Comparison of ENCODE assay signal across 8 cellular contexts in the genomic region with DNA sequence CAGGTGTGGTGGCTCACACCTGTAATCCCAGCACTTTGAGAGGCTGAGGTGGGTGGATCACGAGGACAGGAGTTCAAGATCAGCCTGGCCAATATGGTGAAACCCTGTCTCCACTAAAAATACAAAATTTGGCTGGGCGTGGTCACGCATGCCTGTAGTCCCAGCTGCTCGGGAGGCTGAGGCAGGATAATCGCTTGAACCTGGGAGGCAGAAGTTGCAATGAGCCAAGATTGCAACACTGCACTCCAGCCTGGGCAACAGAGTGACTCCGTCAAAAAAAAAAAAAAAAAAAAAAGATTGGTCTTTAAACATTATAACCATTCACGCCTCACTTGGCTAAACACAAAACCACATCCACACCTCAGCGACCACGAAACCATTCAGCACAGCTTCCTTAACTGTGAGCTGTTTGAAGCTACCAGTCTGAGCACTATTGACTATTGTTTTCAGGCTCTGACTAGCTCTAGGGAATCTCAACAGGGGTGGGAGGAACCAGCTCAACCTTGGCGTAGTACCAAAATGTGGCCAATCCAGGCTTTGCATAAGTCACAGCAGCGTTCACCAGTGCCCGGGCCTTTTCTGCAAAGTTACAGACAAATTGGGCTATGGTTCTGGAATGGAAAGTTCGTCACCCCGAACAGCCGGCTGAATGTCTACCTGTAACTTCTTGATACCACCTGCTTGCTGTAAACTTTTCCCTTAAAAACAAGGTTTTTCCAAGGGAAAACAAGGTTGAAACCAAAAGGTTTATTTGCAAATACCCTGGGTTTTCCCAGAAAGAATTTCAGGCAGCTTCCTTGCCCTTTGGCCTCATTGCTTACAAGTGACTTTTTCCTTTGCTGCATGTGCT.
DNase-seq lines count a peak whose midpoint lies in the region; ATAC-seq, FAIRE-seq and TF ChIP-seq lines count a peak whose summit lies in the region.

No MANE protein-coding gene starts in this region.

- peaks cover 8% of the 10 kb centered on the region for H3K27me3 Mint-ChIP-seq in activated T-helper 2 cell treated with anti-CD3 and anti-CD28 coated beads, Interferon-gamma antibody, Interleukin-2, Interleukin-4, amounts not matched to agents 10 μg/mL and 5 μg/mL and 100 μg/mL, durations not matched to agents 14 hours and 24 hours and 36 hours (ENCODE audit: low read depth)
- H3K27me3 Mint-ChIP-seq in immature natural killer cell (ENCODE audit: low read depth in 3 of 3): peaks cover 8 to 20% (median 16%) of the 10 kb centered on the region in 3 donors
- peaks cover 4% of the 10 kb centered on the region for H3K27me3 Mint-ChIP-seq in activated T-helper 17 cell treated with anti-CD3 and anti-CD28 coated beads, Interleukin-2, amount 50 U/mL, for 72 hours

- CTCF ChIA-PET in A549 (lab: Yijun Ruan, JAX): no interaction called here

- H3K4me3 Mint-ChIP-seq in activated T-helper 2 cell treated with anti-CD3 and anti-CD28 coated beads, Interferon-gamma antibody, Interleukin-2, Interleukin-4, amounts not matched to agents 10 μg/mL and 5 μg/mL and 100 μg/mL, durations not matched to agents 14 hours and 24 hours and 36 hours (ENCODE audit: low read depth): no peak overlapping the region
- peak overlapping the region in 4 of 5 donors; percentile 12 to 73 (median 41) for H3K4me3 Mint-ChIP-seq in immature natural killer cell
- H3K4me3 Mint-ChIP-seq in activated T-helper 17 cell treated with anti-CD3 and anti-CD28 coated beads, Interleukin-2, amount 50 U/mL, for 72 hours: no peak overlapping the region

- H3K9me3 ChIP-seq in A549 (no peaks in the 10 kb centered on the region), transverse colon (no peaks in the 10 kb centered on the region)

- TF ChIP-seq POLR2A in A549 (IDR thresholded peaks at IDR 0.05; ENCODE audit: low read length) (no peak), transverse colon (IDR thresholded peaks at IDR 0.05) (no peak)

- H3K27me3 ChIP-seq in transverse colon: no peaks in the 10 kb centered on the region

- 11% methylated on average over 11 of the region's 15 CpGs for WGBS in A549 (ENCODE audit: missing lambda C conversion rate)
- WGBS in transverse colon (ENCODE audit: low coverage in 1 of 2), 2 donors: 24 to 41% methylated on average over 5 to 15 of the region's 15 CpGs

- TF ChIP-seq CTCF in A549 (IDR thresholded peaks at IDR 0.05): no peak
- TF ChIP-seq CTCF in transverse colon (IDR thresholded peaks at IDR 0.05): no peak

- H3K4me2 ChIP-seq in A549: peak overlapping the region; percentile 92

- H3K36me3 ChIP-seq in transverse colon: no peaks in the 10 kb centered on the region

- H3K27ac ChIP-seq in A549: peak overlapping the region; percentile 79
- peak overlapping the region; percentile 76 to 87 (median 82) for H3K27ac ChIP-seq in transverse colon

- TF ChIP-seq RAD21 in A549 (conservative IDR thresholded peaks at IDR 0.05 in 1 of 2, IDR thresholded peaks at IDR 0.05 in 1 of 2): no peak

- intact Hi-C loops in activated T-helper 2 cell treated with anti-CD3 and anti-CD28 coated beads, Interferon-gamma antibody, Interleukin-2, Interleukin-4, amounts not matched to agents 10 μg/mL and 5 μg/mL and 100 μg/mL, durations not matched to agents 14 hours and 24 hours and 36 hours (cut with micrococcal nuclease): no loop called here
- intact Hi-C loops in transverse colon (cut with DNase I; ENCODE audit: low total_unique reads): no loop called here

- H3K4me3 ChIP-seq in A549 (no peak overlapping the region), transverse colon (peak overlapping the region in 1 of 4 donors; percentile 1)

- in situ Hi-C loops in transverse colon (cut with MboI; ENCODE audit: low pct_ligation_motif_present in 1 of 4, low pct_unique_long_range_greater_than_20kb in 1 of 4, low sequenced_read_pairs in 3 of 4): no loop called here

- no peak overlapping the region for H3K27ac Mint-ChIP-seq in activated T-helper 2 cell treated with anti-CD3 and anti-CD28 coated beads, Interferon-gamma antibody, Interleukin-2, Interleukin-4, amounts not matched to agents 10 μg/mL and 5 μg/mL and 100 μg/mL, durations not matched to agents 14 hours and 24 hours and 36 hours
- H3K27ac Mint-ChIP-seq in immature natural killer cell: peak overlapping the region in 2 of 6 donors; percentile 51 to 75
- H3K27ac Mint-ChIP-seq in activated T-helper 17 cell treated with anti-CD3 and anti-CD28 coated beads, Interleukin-2, amount 50 U/mL, for 72 hours: no peak overlapping the region

- peak; percentile 51 to 77 for DNase-seq in A549 (ENCODE audit: low read depth in 1 of 2, low spot score in 1 of 2)
- DNase-seq in GM18507 (ENCODE audit: extremely low spot score, insufficient read length, low read depth): peak; percentile 11
- DNase-seq in NAMALWA (ENCODE audit: low spot score): peak; percentile 43
- DNase-seq in activated T-helper 2 cell treated with anti-CD3 and anti-CD28 coated beads, Interferon-gamma antibody, Interleukin-2, Interleukin-4, amounts not matched to agents 10 μg/mL and 5 μg/mL and 100 μg/mL, durations not matched to agents 14 hours and 24 hours and 36 hours (ENCODE audit: low spot score): peak; percentile 10
- peak; percentile 19 to 37 (median 35) for DNase-seq in immature natural killer cell
- peak; percentile 74 for DNase-seq in transverse colon

- H3K4me1 ChIP-seq in A549: peaks cover 43% of the 10 kb centered on the region
- H3K4me1 ChIP-seq in transverse colon: peaks cover 12 to 50% (median 30%) of the 10 kb centered on the region in 4 donors

- no peaks in the 10 kb centered on the region for H3K36me3 Mint-ChIP-seq in activated T-helper 2 cell treated with anti-CD3 and anti-CD28 coated beads, Interferon-gamma antibody, Interleukin-2, Interleukin-4, amounts not matched to agents 10 μg/mL and 5 μg/mL and 100 μg/mL, durations not matched to agents 14 hours and 24 hours and 36 hours (ENCODE audit: low read depth)
- no peaks in the 10 kb centered on the region for H3K36me3 Mint-ChIP-seq in immature natural killer cell
- H3K36me3 Mint-ChIP-seq in activated T-helper 17 cell treated with anti-CD3 and anti-CD28 coated beads, Interleukin-2, amount 50 U/mL, for 72 hours (ENCODE audit: low read depth): no peaks in the 10 kb centered on the region

- ATAC-seq in A549: peak; percentile 92 to 94
- peak; percentile 87 for ATAC-seq in HG02798 (IDR thresholded peaks at IDR 0.05; ENCODE audit: poor library complexity, unreplicated experiment)
- ATAC-seq in activated T-helper 17 cell treated with anti-CD3 and anti-CD28 coated beads, Interleukin-2, amount 50 U/mL, for 72 hours (replicated peaks): no peak

- FAIRE-seq in A549 (lab: Jason Lieb, UNC): no peak
- peak; percentile 94 for FAIRE-seq in GM18507 (lab: Jason Lieb, UNC)

- H3K4me1 Mint-ChIP-seq in activated T-helper 2 cell treated with anti-CD3 and anti-CD28 coated beads, Interferon-gamma antibody, Interleukin-2, Interleukin-4, amounts not matched to agents 10 μg/mL and 5 μg/mL and 100 μg/mL, durations not matched to agents 14 hours and 24 hours and 36 hours (ENCODE audit: low read depth): peaks cover 4% of the 10 kb centered on the region
- H3K4me1 Mint-ChIP-seq in immature natural killer cell: peaks cover 16 to 21% of the 10 kb centered on the region in 2 donors
- H3K4me1 Mint-ChIP-seq in activated T-helper 17 cell treated with anti-CD3 and anti-CD28 coated beads, Interleukin-2, amount 50 U/mL, for 72 hours: no peaks in the 10 kb centered on the region

- TF ChIP-seq EP300 in A549 (IDR thresholded peaks at IDR 0.05) (no peak), transverse colon (IDR thresholded peaks at IDR 0.05; ENCODE audit: low read depth) (no peak)

- H3K9me3 Mint-ChIP-seq in activated T-helper 2 cell treated with anti-CD3 and anti-CD28 coated beads, Interferon-gamma antibody, Interleukin-2, Interleukin-4, amounts not matched to agents 10 μg/mL and 5 μg/mL and 100 μg/mL, durations not matched to agents 14 hours and 24 hours and 36 hours: no peaks in the 10 kb centered on the region
- peaks cover 0 to 2% (median 0%) of the 10 kb centered on the region in 6 donors for H3K9me3 Mint-ChIP-seq in immature natural killer cell
- no peaks in the 10 kb centered on the region for H3K9me3 Mint-ChIP-seq in activated T-helper 17 cell treated with anti-CD3 and anti-CD28 coated beads, Interleukin-2, amount 50 U/mL, for 72 hours

- POLR2A ChIA-PET in A549 (lab: Yijun Ruan, JAX): interaction anchor here (0.6 to 0.7 kb wide), 2 partner anchors 11 to 73 kb away, joined by 3 to 4 read pairs; a partner anchor contains a TSS

TF ChIP-seq in A549, 52 proteins besides CTCF, POLR2A, EP300 and RAD21:
- TF ChIP-seq CEBPB (IDR thresholded peaks at IDR 0.05): peak; percentile 14 to 66; a peak in 2 of 4 replicates
- no peak for TF ChIP-seq FOSL2 (IDR thresholded peaks at IDR 0.05)
- TF ChIP-seq FOSL2 (CRISPR knock-in tag; IDR thresholded peaks at IDR 0.05): no peak
- TF ChIP-seq, protein P1, sequence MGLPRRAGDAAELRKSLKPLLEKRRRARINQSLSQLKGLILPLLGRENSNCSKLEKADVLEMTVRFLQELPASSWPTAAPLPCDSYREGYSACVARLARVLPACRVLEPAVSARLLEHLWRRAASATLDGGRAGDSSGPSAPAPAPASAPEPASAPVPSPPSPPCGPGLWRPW (IDR thresholded peaks at IDR 0.05): peak; percentile 27; the same call in 1 of the 2 replicates

Comparison
In these comparisons a context has a peak if more than half of its experiments do, and no peak if none do; other contexts are left out.
1. DNase-seq: peak in every context shown above with its lines; median percentile 74 in transverse colon; 64 in A549; 43 in NAMALWA; 35 in immature natural killer cell; 11 in GM18507; 10 in activated T-helper 2 cell treated with anti-CD3 and anti-CD28 coated beads, Interferon-gamma antibody, Interleukin-2, Interleukin-4, amounts not matched to agents 10 μg/mL and 5 μg/mL and 100 μg/mL, durations not matched to agents 14 hours and 24 hours and 36 hours.
2. H3K4me3 Mint-ChIP-seq: peak in immature natural killer cell (4 of 5); none in activated T-helper 2 cell treated with anti-CD3 and anti-CD28 coated beads, Interferon-gamma antibody, Interleukin-2, Interleukin-4, amounts not matched to agents 10 μg/mL and 5 μg/mL and 100 μg/mL, durations not matched to agents 14 hours and 24 hours and 36 hours (single experiment) and activated T-helper 17 cell treated with anti-CD3 and anti-CD28 coated beads, Interleukin-2, amount 50 U/mL, for 72 hours (single experiment).